Comparison of ENCODE assay signal across 24 cellular contexts in the genomic region with DNA sequence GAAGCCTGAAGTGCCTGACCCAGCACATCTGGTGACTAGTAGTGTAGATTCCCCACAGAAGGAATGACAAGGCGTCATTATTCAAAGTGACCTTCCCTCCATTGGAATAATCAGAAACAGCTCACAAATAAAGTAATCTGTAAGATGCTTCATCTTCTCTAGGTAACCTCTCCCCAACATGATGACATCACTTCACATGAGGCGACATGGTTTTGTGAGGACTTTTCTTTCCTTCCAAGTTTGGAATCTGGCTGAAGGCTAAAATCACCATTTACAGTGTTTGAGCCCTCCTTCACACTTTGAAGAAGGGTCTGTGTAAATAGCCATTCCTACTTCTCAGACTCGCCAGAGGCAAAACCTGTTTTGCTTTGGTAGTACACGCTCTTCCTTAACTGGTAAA. TPM values are rescaled to one million over a fixed set of nuclear protein-coding genes. Genes with fewer than 3 reads are reported as not detected.
DNase-seq lines count a peak whose midpoint lies in the region; ATAC-seq and TF ChIP-seq lines count a peak whose summit lies in the region.
"Had no signal": no experiment of that assay in that cellular context is flagged by ENCODE, and none has a peak within 500 bp of the region (broad histone marks: within the 10 kb centered on the region; RNA-seq: fewer than 3 reads in every experiment).

No MANE protein-coding gene starts in this region.

- H3K36me3 ChIP-seq in thoracic aorta: no peaks in the 10 kb centered on the region
- H3K36me3 ChIP-seq: SJCRH30 had no signal

- H3K4me1 ChIP-seq in thoracic aorta (ENCODE audit: control insufficient read depth in 1 of 2, low read depth in 2 of 2): peaks cover 3 to 28% of the 10 kb centered on the region in 2 donors
- H3K4me1 ChIP-seq: Caco-2, SJCRH30 had no signal

- DNase-seq in AG10803 (ENCODE audit: low read depth): peak; percentile 2
- DNase-seq in GM03348 (ENCODE audit: low spot score): peak; percentile 12
- no peak for DNase-seq in thoracic aorta (ENCODE audit: low spot score)
- no peak for DNase-seq in inferior parietal cortex (ENCODE audit: extremely low spot score)
- DNase-seq in HuH-7 (ENCODE audit: low spot score): no peak
- DNase-seq: C1 segment of cervical spinal cord; Caco-2; CD4-positive, alpha-beta memory T cell; GDM1; Karpas-422; NCI-H1105; NCI-H146; NCI-H1930; NCI-H2107; NCI-H446 treated with DMSO at 0.1 percent for 48 hours; NCI-H526 treated with DMSO at 0.1 percent for 48 hours; PC-9; SJCRH30 had no signal

- H3K4me1 Mint-ChIP-seq in brain: peaks cover 22% of the 10 kb centered on the region
- H3K4me1 Mint-ChIP-seq: CD4-positive, alpha-beta memory T cell had no signal

- peaks cover 0 to 2% (median 0%) of the 10 kb centered on the region in 5 experiments for H3K9me3 Mint-ChIP-seq in brain

- peak overlapping the region in 3 of 5 experiments; percentile 6 to 48 (median 27) for H3K27ac Mint-ChIP-seq in brain
- H3K27ac Mint-ChIP-seq: CD4-positive, alpha-beta memory T cell had no signal

- no peaks in the 10 kb centered on the region for H3K27me3 ChIP-seq in thoracic aorta (replicated peaks; ENCODE audit: insufficient read depth)
- H3K27me3 ChIP-seq: SJCRH30 had no signal

- H3K27ac ChIP-seq in thoracic aorta: peak overlapping the region; percentile 36 to 73
- H3K27ac ChIP-seq: HL-60, PC-9, SJCRH30 had no signal

- ATAC-seq in thoracic aorta (ENCODE audit: insufficient number of reproducible peaks, low FRiP score, low read depth): no peak
- no peak for ATAC-seq in GM18868 (IDR thresholded peaks at IDR 0.05; ENCODE audit: unreplicated experiment)
- ATAC-seq: HCT116, Right ventricle myocardium inferior had no signal

- H3K4me3 Mint-ChIP-seq in brain: no peak overlapping the region
- H3K4me3 Mint-ChIP-seq: CD4-positive, alpha-beta memory T cell had no signal

- TF ChIP-seq CTCF in AG10803 (conservative IDR thresholded peaks at IDR 0.05; ENCODE audit: low read length): no peak
- TF ChIP-seq CTCF in brain (conservative IDR thresholded peaks at IDR 0.05): no peak
- TF ChIP-seq CTCF in thoracic aorta (IDR thresholded peaks at IDR 0.05): no peak

- H3K27me3 Mint-ChIP-seq in brain: no peaks in the 10 kb centered on the region

- no peak overlapping the region for H3K4me3 ChIP-seq in AG10803 (ENCODE audit: low read length)
- H3K4me3 ChIP-seq in thoracic aorta: peak overlapping the region; percentile 44
- H3K4me3 ChIP-seq: PC-9, SJCRH30 had no signal

- H3K9me3 ChIP-seq in thoracic aorta: no peaks in the 10 kb centered on the region
- H3K9me3 ChIP-seq: Caco-2, SJCRH30 had no signal

- no peaks in the 10 kb centered on the region for H3K36me3 Mint-ChIP-seq in brain
- H3K36me3 Mint-ChIP-seq: CD4-positive, alpha-beta memory T cell had no signal

RNA-seq across cellular contexts. Expression of gene ERG, which starts 32.9 kb away (rescaled TPM):
- 2.8 TPM for polyA plus RNA-seq in brain (ENCODE audit: insufficient read depth, low read depth, low replicate concordance)
- 100 to 1,000 TPM in 1 of 2 donors, 10 to 100 TPM in 1; 40.2 to 177 TPM for total RNA-seq in thoracic aorta
- total RNA-seq: Caco-2; CD4-positive, alpha-beta memory T cell; PC-9; RPMI7951; SJCRH30 had no signal
- polyA plus RNA-seq: CD4-positive, alpha-beta memory T cell had no signal

Comparison
In these comparisons a context has a peak if more than half of its experiments do, and no peak if none do; other contexts are left out.
1. DNase-seq: peak in AG10803 (single experiment) and GM03348 (single experiment); none in thoracic aorta (single experiment), inferior parietal cortex (single experiment) and HuH-7 (single experiment).